In genomic region chr10:119190954-119191619, GRCh38 we compare ENCODE assay signal across 1 cellular context.
TF ChIP-seq lines count a peak whose summit lies in the region.

No MANE protein-coding gene starts in this region.

TF ChIP-seq in HepG2, 621 proteins besides CTCF, POLR2A, EP300 and RAD21:
- TF ChIP-seq IRF1 (CRISPR knock-in tag; IDR thresholded peaks at IDR 0.05; ENCODE audit: low read depth), result no peak
- TF ChIP-seq RAD51 (IDR thresholded peaks at IDR 0.05; ENCODE audit: borderline replicate concordance), result 0 out of 2 replicates have a peak, but pooled peaks have one; percentile 8
- TF ChIP-seq, protein P1, sequence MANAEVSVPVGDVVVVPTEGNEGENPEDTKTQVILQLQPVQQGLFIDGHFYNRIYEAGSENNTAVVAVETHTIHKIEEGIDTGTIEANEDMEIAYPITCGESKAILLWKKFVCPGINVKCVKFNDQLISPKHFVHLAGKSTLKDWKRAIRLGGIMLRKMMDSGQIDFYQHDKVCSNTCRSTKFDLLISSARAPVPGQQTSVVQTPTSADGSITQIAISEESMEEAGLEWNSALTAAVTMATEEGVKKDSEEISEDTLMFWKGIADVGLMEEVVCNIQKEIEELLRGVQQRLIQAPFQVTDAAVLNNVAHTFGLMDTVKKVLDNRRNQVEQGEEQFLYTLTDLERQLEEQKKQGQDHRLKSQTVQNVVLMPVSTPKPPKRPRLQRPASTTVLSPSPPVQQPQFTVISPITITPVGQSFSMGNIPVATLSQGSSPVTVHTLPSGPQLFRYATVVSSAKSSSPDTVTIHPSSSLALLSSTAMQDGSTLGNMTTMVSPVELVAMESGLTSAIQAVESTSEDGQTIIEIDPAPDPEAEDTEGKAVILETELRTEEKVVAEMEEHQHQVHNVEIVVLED (CRISPR knock-in tag; IDR thresholded peaks at IDR 0.05; ENCODE audit: borderline replicate concordance), result no peak
- TF ChIP-seq ZNF512 (CRISPR knock-in tag; IDR thresholded peaks at IDR 0.05), result 0 out of 2 replicates have a peak, but pooled peaks have one; percentile 57
